9 cellular contexts compared by ENCODE assay signal in the genomic region with DNA sequence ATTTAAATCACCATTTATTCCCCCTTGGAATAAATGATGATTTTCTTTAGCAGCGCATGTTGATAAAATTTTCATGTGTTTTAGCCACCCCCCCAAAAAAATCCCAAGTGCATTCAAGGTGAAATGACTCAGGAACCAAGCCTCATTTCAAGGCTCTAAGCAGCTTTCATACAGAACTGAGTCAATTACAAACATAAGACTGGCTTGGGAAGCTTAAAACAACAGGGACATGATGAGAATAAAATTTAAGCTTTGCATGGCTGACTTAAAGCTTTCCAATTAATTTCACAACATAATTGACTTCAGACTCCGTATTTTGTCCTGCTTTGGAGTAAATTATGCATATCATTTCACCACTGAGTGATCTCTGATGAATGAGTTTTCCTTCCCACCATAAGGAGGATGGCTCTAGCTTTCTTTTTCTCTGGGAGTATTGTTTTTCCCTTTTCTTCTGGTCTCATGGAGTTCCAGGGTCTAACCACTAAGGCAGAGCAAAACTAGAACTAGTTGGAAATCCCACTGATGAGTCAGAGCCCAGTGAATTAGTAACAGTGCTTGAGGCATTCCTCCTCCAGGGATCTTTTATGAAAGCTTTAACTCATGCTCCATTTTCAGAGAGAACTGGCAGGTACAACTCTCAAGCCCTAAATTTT.
A peak's percentile ranks its signal among the peaks of the same experiment; 100 is the strongest.
DNase-seq lines count a peak whose midpoint lies in the region; ATAC-seq, FAIRE-seq and TF ChIP-seq lines count a peak whose summit lies in the region.
"Had no signal": no experiment of that assay in that cellular context is flagged by ENCODE, and none has a peak within 500 bp of the region (broad histone marks: within the 10 kb centered on the region; RNA-seq: fewer than 3 reads in every experiment).

No MANE protein-coding gene starts in this region.

- no peak overlapping the region for H2AFZ ChIP-seq in HepG2 (ENCODE audit: low read length)

- no peaks in the 10 kb centered on the region for H3K27me3 ChIP-seq in CD4-positive, alpha-beta T cell (ENCODE audit: control insufficient read depth, insufficient read depth, low read length)
- no peaks in the 10 kb centered on the region for H3K27me3 ChIP-seq in HepG2 (ENCODE audit: control insufficient read depth in 1 of 2, insufficient read depth in 2 of 2, low read length in 2 of 2)

- H3K79me2 ChIP-seq in HepG2 (ENCODE audit: insufficient read depth, low read length): no peaks in the 10 kb centered on the region

- no peak overlapping the region for H3K9ac ChIP-seq in HepG2 (ENCODE audit: insufficient read depth, low read depth, low read length)

- in situ Hi-C loops in astrocyte of the cerebellum (cut with HindIII; ENCODE audit: low sequenced_read_pairs) (no loop called here), HepG2 (cut with HindIII; ENCODE audit: extremely low pct_ligation_motif_present, low pct_unique_long_range_greater_than_20kb) (no loop called here)

- intact Hi-C loops in CD4-positive, alpha-beta T cell (cut with DNase I, micrococcal nuclease): no loop called here
- intact Hi-C loops in HepG2 (cut with micrococcal nuclease; ENCODE audit: unreplicated experiment): no loop called here

- DNase-seq in CD4-positive, alpha-beta T cell: no peak
- DNase-seq in Kasumi-1 (lab: John Stamatoyannopoulos, UW) (peak; percentile 34 to 53), astrocyte of the cerebellum (ENCODE audit: low read depth) (peak; percentile 98), HepG2 (ENCODE audit: low spot score) (peak; percentile 56), NCI-H510A (lab: John Stamatoyannopoulos, UW) (no peak)
- DNase-seq: effector CD8-positive, alpha-beta T cell had no signal

- peaks cover 14% of the 10 kb centered on the region for H3K9me3 Mint-ChIP-seq in CD4-positive, alpha-beta T cell

- H3K4me1 Mint-ChIP-seq in CD4-positive, alpha-beta T cell (ENCODE audit: low read depth): peaks cover 53% of the 10 kb centered on the region

- no peak overlapping the region for H3K4me2 ChIP-seq in HepG2 (ENCODE audit: low read depth, low read length)

- H3K27ac ChIP-seq in CD4-positive, alpha-beta T cell (ENCODE audit: low read depth, low read length): no peak overlapping the region
- no peak overlapping the region for H3K27ac ChIP-seq in HepG2 (ENCODE audit: extremely low read length, insufficient read depth, low read length)

- H3K9me3 ChIP-seq in CD4-positive, alpha-beta T cell (ENCODE audit: control insufficient read depth, low read length): no peaks in the 10 kb centered on the region
- H3K9me3 ChIP-seq in HepG2 (ENCODE audit: low read length): peaks cover 12% of the 10 kb centered on the region

- FAIRE-seq in HepG2 (lab: Jason Lieb, UNC): no peak

- BruUV-seq in HepG2 (replicated peaks; lab: Mats Ljungman, UMichigan): no TSS peak

- TF ChIP-seq POLR2A in HepG2 (IDR thresholded peaks at IDR 0.05; ENCODE audit: insufficient read depth in 1 of 2, low read depth in 2 of 2, low read length in 2 of 2): no peak

- TF ChIP-seq CTCF in CD4-positive, alpha-beta T cell (IDR thresholded peaks at IDR 0.05): no peak
- TF ChIP-seq CTCF in astrocyte of the cerebellum (IDR thresholded peaks at IDR 0.05; ENCODE audit: low read depth, low read length, missing control alignments) (no peak), HepG2 (CRISPR knock-in tag; IDR thresholded peaks at IDR 0.05) (no peak)

- H3K4me3 Mint-ChIP-seq in CD4-positive, alpha-beta T cell: no peak overlapping the region

- H4K20me1 ChIP-seq in HepG2 (ENCODE audit: insufficient read depth, low read length): no peaks in the 10 kb centered on the region

- POLR2A ChIA-PET in CD4-positive, alpha-beta T cell (lab: Charles Lee): interaction anchor here (1.1 kb wide), 1 partner anchor 64 kb away, joined by 4 read pairs; no protein-coding TSS in a partner anchor
- POLR2A ChIA-PET in HepG2 (lab: Yijun Ruan, JAX): no interaction called here

- no peak for TF ChIP-seq RAD21 in HepG2 (CRISPR knock-in tag; IDR thresholded peaks at IDR 0.05)

- peaks cover 6% of the 10 kb centered on the region for H3K36me3 Mint-ChIP-seq in CD4-positive, alpha-beta T cell (ENCODE audit: low read depth)

- no peak for ATAC-seq in CD4-positive, alpha-beta T cell (ENCODE audit: poor library complexity)
- ATAC-seq in HepG2 (peak; percentile 67), HG02610 (IDR thresholded peaks at IDR 0.05; ENCODE audit: unreplicated experiment) (no peak), GM18873 (IDR thresholded peaks at IDR 0.05; ENCODE audit: low FRiP score, unreplicated experiment) (no peak), GM21360 (IDR thresholded peaks at IDR 0.05; ENCODE audit: unreplicated experiment) (no peak)

- H3K27me3 Mint-ChIP-seq in CD4-positive, alpha-beta T cell: no peaks in the 10 kb centered on the region

- WGBS in HepG2 (ENCODE audit: low lambda C conversion rate): 100% methylated on average over 2 of the region's 2 CpGs

- TF ChIP-seq EP300 in HepG2 (IDR thresholded peaks at IDR 0.05; ENCODE audit: low read depth in 2 of 2, low read length in 2 of 2) (no peak), HepG2 (CRISPR knock-in tag; IDR thresholded peaks at IDR 0.05; ENCODE audit: borderline replicate concordance) (no peak)

- H3K36me3 ChIP-seq in HepG2 (replicated peaks in 1 of 2; ENCODE audit: control insufficient read depth in 1 of 2, insufficient read depth in 2 of 2, low read length in 2 of 2): no peaks in the 10 kb centered on the region

- peak overlapping the region; percentile 9 for H3K27ac Mint-ChIP-seq in CD4-positive, alpha-beta T cell

- CTCF ChIA-PET in CD4-positive, alpha-beta T cell (lab: Charles Lee): interaction anchor here (1.0 kb wide), 1 partner anchor 128 kb away, joined by 3 read pairs; no protein-coding TSS in a partner anchor
- CTCF ChIA-PET in HepG2 (lab: Yijun Ruan, JAX; ENCODE audit: low intra/inter-chr PET ratio, low total read pairs): no interaction called here

- H3K4me1 ChIP-seq in HepG2 (ENCODE audit: insufficient read depth, low read length): peaks cover 85% of the 10 kb centered on the region

- H3K4me3 ChIP-seq in astrocyte of the cerebellum (ENCODE audit: low read depth, low read length) (no peak overlapping the region), HepG2 (replicated peaks in 1 of 3; ENCODE audit: insufficient read depth in 1 of 3, low read depth in 2 of 3, low read length in 3 of 3) (no peak overlapping the region)

TF ChIP-seq in HepG2, 621 proteins besides CTCF, POLR2A, EP300 and RAD21:
- TF ChIP-seq TFDP1 (CRISPR knock-in tag; IDR thresholded peaks at IDR 0.05; ENCODE audit: borderline replicate concordance): no peak
- TF ChIP-seq FOSL2 (CRISPR knock-in tag; IDR thresholded peaks at IDR 0.05): peak; percentile 21; the same call in 1 of the 2 replicates

Comparison
In these comparisons a context has a peak if more than half of its experiments do, and no peak if none do; other contexts are left out.
1. DNase-seq: peak in Kasumi-1 (2 of 2), astrocyte of the cerebellum (single experiment) and HepG2 (single experiment); none in CD4-positive, alpha-beta T cell (0 of 10) and NCI-H510A (single experiment).